In genomic region chr1:187509091-187509490, GRCh38 we compare ENCODE assay signal across 16 cellular contexts.
DNase-seq lines count a peak whose midpoint lies in the region; ATAC-seq and TF ChIP-seq lines count a peak whose summit lies in the region.
"Had no signal": no experiment of that assay in that cellular context is flagged by ENCODE, and none has a peak within 500 bp of the region (broad histone marks: within the 10 kb centered on the region; RNA-seq: fewer than 3 reads in every experiment).

No MANE protein-coding gene starts in this region.

- H3K36me3 Mint-ChIP-seq in HFFc6 (ENCODE audit: low read depth), result peaks cover 7% of the 10 kb centered on the region; the same call in 1 of the 2 replicates
- H3K36me3 Mint-ChIP-seq: CD8-positive, alpha-beta T cell; IgD-negative memory B cell had no signal

- H3K4me1 Mint-ChIP-seq in HFFc6 (ENCODE audit: low read depth), result no peaks in the 10 kb centered on the region
- H3K4me1 Mint-ChIP-seq: IgD-negative memory B cell had no signal

- DNase-seq in COR-L47 (lab: John Stamatoyannopoulos, UW) (peak; percentile 37), LNCaP clone FGC (ENCODE audit: low read depth) (peak; percentile 66), NCI-H226 (peak; percentile 25), amniotic epithelial cell (ENCODE audit: low read depth) (peak; percentile 69), HFFc6 (no peak)
- DNase-seq in stimulated activated CD4-positive, alpha-beta T cell treated with anti-CD3 and anti-CD28 coated beads, Interleukin-2, amount 100 ng/mL, for 48 hours, result no peak
- DNase-seq: activated naive CD4-positive, alpha-beta T cell treated with anti-CD3 and anti-CD28 coated beads for 36 hours; CD8-positive, alpha-beta T cell; left ventricle myocardium inferior; MV-4-11; stimulated activated CD4-positive, alpha-beta T cell treated with anti-CD3 and anti-CD28 coated beads, Interleukin-4, amount 100 ng/mL, for 1 hour; substantia nigra had no signal

- H3K4me3 Mint-ChIP-seq in HFFc6, result no peak overlapping the region
- H3K4me3 Mint-ChIP-seq: activated naive CD4-positive, alpha-beta T cell treated with anti-CD3 and anti-CD28 coated beads for 36 hours; CD8-positive, alpha-beta T cell; IgD-negative memory B cell had no signal

- H3K4me3 ChIP-seq in LNCaP clone FGC (ENCODE audit: low read depth, low read length), result no peak overlapping the region
- H3K4me3 ChIP-seq: coronary artery, left ventricle myocardium inferior had no signal

- peaks cover 18% of the 10 kb centered on the region for H3K9me3 Mint-ChIP-seq in HFFc6

- no peaks in the 10 kb centered on the region for H3K27me3 Mint-ChIP-seq in HFFc6 (ENCODE audit: insufficient read depth)
- H3K27me3 Mint-ChIP-seq: IgD-negative memory B cell had no signal

- no peak overlapping the region for H3K27ac Mint-ChIP-seq in HFFc6
- H3K27ac Mint-ChIP-seq: activated naive CD4-positive, alpha-beta T cell treated with anti-CD3 and anti-CD28 coated beads for 36 hours; CD8-positive, alpha-beta T cell; IgD-negative memory B cell had no signal

- TF ChIP-seq CTCF in LNCaP clone FGC (IDR thresholded peaks at IDR 0.05; ENCODE audit: control insufficient read depth, extremely low read depth, insufficient read depth), result no peak
- TF ChIP-seq CTCF in HFFc6 (IDR thresholded peaks at IDR 0.05), result no peak

- ATAC-seq in HG03097 (IDR thresholded peaks at IDR 0.05; ENCODE audit: low FRiP score, unreplicated experiment), result no peak
- no peak for ATAC-seq in HG03045 (IDR thresholded peaks at IDR 0.05; ENCODE audit: unreplicated experiment)
- ATAC-seq: CD8-positive, alpha-beta T cell had no signal

Comparison
In these comparisons a context has a peak if more than half of its experiments do, and no peak if none do; other contexts are left out.
1. DNase-seq: peak in COR-L47 (single experiment), LNCaP clone FGC (single experiment), NCI-H226 (single experiment) and amniotic epithelial cell (single experiment); none in HFFc6 (single experiment) and stimulated activated CD4-positive, alpha-beta T cell treated with anti-CD3 and anti-CD28 coated beads, Interleukin-2, amount 100 ng/mL, for 48 hours (0 of 2).